11 cellular contexts compared by ENCODE assay signal in genomic region chr5:151592855-151593408, GRCh38. TPM values are rescaled to one million over a fixed set of nuclear protein-coding genes. Genes with fewer than 3 reads are reported as not detected.
DNase-seq lines count a peak whose midpoint lies in the region; ATAC-seq and TF ChIP-seq lines count a peak whose summit lies in the region.
"Had no signal": no experiment of that assay in that cellular context is flagged by ENCODE, and none has a peak within 500 bp of the region (broad histone marks: within the 10 kb centered on the region; RNA-seq: fewer than 3 reads in every experiment).

No MANE protein-coding gene starts in this region.

- H3K4me3 ChIP-seq in colonic mucosa = no peak overlapping the region
- H3K4me3 ChIP-seq: coronary artery, heart left ventricle had no signal

- DNase-seq in ELR (ENCODE audit: low read depth) = peak; percentile 15
- DNase-seq in mucosa of gallbladder (ENCODE audit: low spot score) = peak; percentile 52
- no peak for DNase-seq in NCI-H128 (lab: John Stamatoyannopoulos, UW; ENCODE audit: unreplicated experiment)
- DNase-seq in activated gamma-delta T cell (lab: John Stamatoyannopoulos, UW) = no peak
- no peak for DNase-seq in colonic mucosa
- DNase-seq in NCI-H1694 (lab: John Stamatoyannopoulos, UW) = no peak
- DNase-seq: activated T-cell treated with anti-CD3 and anti-CD28 coated beads, Interleukin-2, amount 50 U/mL, for 72 hours had no signal

- H3K36me3 ChIP-seq in colonic mucosa = no peaks in the 10 kb centered on the region
- H3K36me3 ChIP-seq: heart left ventricle had no signal

- TF ChIP-seq CTCF in colonic mucosa (IDR thresholded peaks at IDR 0.05) = no peak

- no peaks in the 10 kb centered on the region for H3K4me1 ChIP-seq in colonic mucosa

- intact Hi-C loops in colonic mucosa (cut with DNase I) = no loop called here

- ATAC-seq in GM19467 (IDR thresholded peaks at IDR 0.05; ENCODE audit: unreplicated experiment) = peak; percentile 47
- peak; percentile 68 for ATAC-seq in HG03439 (IDR thresholded peaks at IDR 0.05; ENCODE audit: unreplicated experiment)
- ATAC-seq: activated T-cell treated with anti-CD3 and anti-CD28 coated beads, Interleukin-2, amount 50 U/mL, for 72 hours had no signal

- no peaks in the 10 kb centered on the region for H3K27me3 ChIP-seq in colonic mucosa
- H3K27me3 ChIP-seq: heart left ventricle had no signal

- no peaks in the 10 kb centered on the region for H3K9me3 ChIP-seq in colonic mucosa
- H3K9me3 ChIP-seq: heart left ventricle had no signal

- H3K9ac ChIP-seq in colonic mucosa (ENCODE audit: low read depth in 2 of 2, low read length in 2 of 2) = no peak overlapping the region

- no peak overlapping the region for H3K27ac ChIP-seq in colonic mucosa
- H3K27ac ChIP-seq: coronary artery, heart left ventricle had no signal

RNA-seq across cellular contexts. Expression of gene FAT2, which starts 1.8 kb away (rescaled TPM):
- total RNA-seq in mucosa of gallbladder (0.03 TPM), colonic mucosa (not detected)
- total RNA-seq: activated T-cell treated with anti-CD3 and anti-CD28 coated beads, Interleukin-2, amount 50 U/mL, for 72 hours had no signal

Comparison
In these comparisons a context has a peak if more than half of its experiments do, and no peak if none do; other contexts are left out.
1. DNase-seq: peak in ELR (single experiment) and mucosa of gallbladder (single experiment); none in NCI-H128 (single experiment), activated gamma-delta T cell (single experiment), colonic mucosa (single experiment) and NCI-H1694 (single experiment).